ENCODE assay signal across 8 cellular contexts in the genomic region with DNA sequence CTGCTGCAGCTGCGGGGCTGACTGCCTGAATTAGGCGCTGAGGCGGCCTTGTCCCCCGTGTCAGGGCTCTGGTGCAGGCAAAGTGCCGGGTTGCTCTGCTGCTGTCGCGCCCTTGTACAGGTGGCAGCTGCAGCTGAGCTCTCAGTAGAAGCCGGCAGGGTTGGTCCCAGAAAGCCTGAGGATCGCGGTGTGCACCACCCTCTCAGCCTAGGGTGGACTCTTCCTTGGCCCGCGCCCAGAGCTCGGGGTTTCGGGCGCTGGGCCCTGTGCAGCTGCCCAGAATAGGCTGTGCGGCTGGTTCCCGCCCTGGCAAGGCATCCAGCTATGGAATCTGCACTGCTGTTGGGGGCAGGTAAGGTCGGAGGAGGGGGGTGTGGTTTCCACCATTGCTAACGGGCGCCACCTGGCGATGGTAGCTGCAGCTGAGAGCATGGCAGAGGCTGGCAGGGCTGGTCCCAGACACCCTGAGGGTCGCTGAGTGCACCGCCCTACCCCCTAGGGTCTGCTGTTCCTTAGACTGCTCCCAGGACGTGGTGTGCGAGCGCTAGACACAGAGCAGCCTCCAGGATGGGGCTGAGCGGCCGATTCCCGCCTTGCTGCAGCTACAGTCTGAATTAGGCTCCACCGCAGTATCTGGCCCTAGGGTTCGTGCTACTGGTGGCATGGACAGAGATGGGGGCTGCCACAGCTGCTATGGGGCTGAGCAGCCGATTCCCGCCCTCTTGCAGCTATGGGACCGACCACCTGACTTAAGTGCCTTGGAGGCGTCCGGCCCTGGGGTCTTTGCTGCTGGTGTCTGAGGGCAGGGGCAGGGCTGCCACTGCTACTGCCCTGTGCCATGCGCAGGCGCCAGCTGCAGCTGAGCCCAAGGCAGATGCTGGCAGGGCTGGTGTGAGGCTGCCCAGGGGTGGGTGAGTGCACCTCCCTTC.
A peak's percentile ranks its signal among the peaks of the same experiment; 100 is the strongest.
DNase-seq lines count a peak whose midpoint lies in the region; ATAC-seq and TF ChIP-seq lines count a peak whose summit lies in the region.
"Not testable (repeated sequence)": the region's sequence is repeated elsewhere in the genome, so short reads cannot be mapped to it uniquely, and the experiment has no call there.

No MANE protein-coding gene starts in this region.

- H3K9me3 Mint-ChIP-seq in CD4-positive, alpha-beta T cell; activated CD4-positive, alpha-beta T cell treated with anti-CD3 and anti-CD28 coated beads, Interleukin-2, amount 10 ng/mL, durations not matched to agents 24 days and 14 days: not testable (repeated sequence)

- H3K27ac ChIP-seq in CD4-positive, alpha-beta T cell (ENCODE audit: low read depth, low read length), result not testable (repeated sequence)

- intact Hi-C loops in CD4-positive, alpha-beta T cell (cut with DNase I, micrococcal nuclease), result loop anchor here (1.0 to 10.0 kb wide), 4 partner anchors 10 to 520 kb away; no protein-coding TSS in a partner anchor
- intact Hi-C loops in activated CD4-positive, alpha-beta T cell treated with anti-CD3 and anti-CD28 coated beads, Interleukin-2, amount 10 ng/mL, durations not matched to agents 24 days and 14 days (cut with micrococcal nuclease), result loop anchor here (1.0 to 5.0 kb wide), 4 partner anchors 130 to 518 kb away; no protein-coding TSS in a partner anchor

- not testable (repeated sequence) for H3K36me3 Mint-ChIP-seq in CD4-positive, alpha-beta T cell (ENCODE audit: low read depth); activated CD4-positive, alpha-beta T cell treated with anti-CD3 and anti-CD28 coated beads, Interleukin-2, amount 10 ng/mL, durations not matched to agents 24 days and 14 days (ENCODE audit: low read depth)

- H3K27me3 Mint-ChIP-seq in CD4-positive, alpha-beta T cell, result peaks cover 60% of the 10 kb centered on the region
- H3K27me3 Mint-ChIP-seq in activated CD4-positive, alpha-beta T cell treated with anti-CD3 and anti-CD28 coated beads, Interleukin-2, amount 10 ng/mL, durations not matched to agents 24 days and 14 days, result peaks cover 37% of the 10 kb centered on the region

- peaks cover 34% of the 10 kb centered on the region for H3K27me3 ChIP-seq in CD4-positive, alpha-beta T cell (ENCODE audit: control insufficient read depth, insufficient read depth, low read length)

- H3K9me3 ChIP-seq in CD4-positive, alpha-beta T cell (ENCODE audit: control insufficient read depth, low read length), result not testable (repeated sequence)

- ATAC-seq in CD4-positive, alpha-beta T cell (ENCODE audit: poor library complexity), result peak; percentile 96
- ATAC-seq in GM19455 (IDR thresholded peaks at IDR 0.05; ENCODE audit: unreplicated experiment) (peak; percentile 93), HG03378 (IDR thresholded peaks at IDR 0.05; ENCODE audit: unreplicated experiment) (peak; percentile 86), left lobe of liver (peak; percentile 98)

- DNase-seq in CD4-positive, alpha-beta T cell, result peak in 9 of 10 experiments; percentile 34 to 67 (median 54)
- DNase-seq in NCI-H345 (lab: John Stamatoyannopoulos, UW), result peak; percentile 81
- peak; percentile 83 for DNase-seq in activated CD4-positive, alpha-beta T cell treated with anti-CD3 and anti-CD28 coated beads, Interleukin-2, amount 10 ng/mL, durations not matched to agents 24 days and 14 days
- peak; percentile 77 for DNase-seq in dermis blood vessel endothelial cell
- DNase-seq in left lobe of liver (ENCODE audit: low spot score), result peak; percentile 68
- peak; percentile 63 to 72 for DNase-seq in stimulated activated CD4-positive, alpha-beta T cell treated with anti-CD3 and anti-CD28 coated beads, Interleukin-2, amount 100 ng/mL, for 24 hours

- POLR2A ChIA-PET in CD4-positive, alpha-beta T cell (lab: Charles Lee), result interaction anchor here (0.6 to 2.0 kb wide), 2 partner anchors 9 to 580 kb away, joined by 3 to 9 read pairs; no protein-coding TSS in a partner anchor

- H3K4me1 Mint-ChIP-seq in CD4-positive, alpha-beta T cell (ENCODE audit: low read depth), result peaks cover 13% of the 10 kb centered on the region
- H3K4me1 Mint-ChIP-seq in activated CD4-positive, alpha-beta T cell treated with anti-CD3 and anti-CD28 coated beads, Interleukin-2, amount 10 ng/mL, durations not matched to agents 24 days and 14 days, result not testable (repeated sequence)

- peak overlapping the region; percentile 69 for H3K4me3 Mint-ChIP-seq in CD4-positive, alpha-beta T cell
- H3K4me3 Mint-ChIP-seq in activated CD4-positive, alpha-beta T cell treated with anti-CD3 and anti-CD28 coated beads, Interleukin-2, amount 10 ng/mL, durations not matched to agents 24 days and 14 days, result not testable (repeated sequence)

- peak; percentile 63 for TF ChIP-seq CTCF in CD4-positive, alpha-beta T cell (IDR thresholded peaks at IDR 0.05)

- H3K27ac Mint-ChIP-seq in CD4-positive, alpha-beta T cell; activated CD4-positive, alpha-beta T cell treated with anti-CD3 and anti-CD28 coated beads, Interleukin-2, amount 10 ng/mL, durations not matched to agents 24 days and 14 days: not testable (repeated sequence)

- CTCF ChIA-PET in CD4-positive, alpha-beta T cell (lab: Charles Lee), result interaction anchor here (0.8 to 2.7 kb wide), 8 partner anchors 10 to 519 kb away, joined by 3 to 14 read pairs (median 4); partner anchors contain the start of gene MZT2A
